In genomic region chr2:110308728-110309127, GRCh38 we compare ENCODE assay signal across 5 cellular contexts.
DNase-seq lines count a peak whose midpoint lies in the region; ATAC-seq, FAIRE-seq and TF ChIP-seq lines count a peak whose summit lies in the region.
"Not testable (repeated sequence)": the region's sequence is repeated elsewhere in the genome, so short reads cannot be mapped to it uniquely, and the experiment has no call there.

No MANE protein-coding gene starts in this region.

- FAIRE-seq in K562 (lab: Jason Lieb, UNC): peak; percentile 15
- FAIRE-seq in endothelial cell of umbilical vein (lab: Jason Lieb, UNC): peak; percentile 79
- FAIRE-seq in keratinocyte (lab: Jason Lieb, UNC): peak; percentile 26
- FAIRE-seq in urothelium cell line (lab: Jason Lieb, UNC): peak; percentile 9

- not testable (repeated sequence) for H3K9me1 ChIP-seq in K562 (ENCODE audit: control insufficient read depth, insufficient read depth, low read length); endothelial cell of umbilical vein (replicated peaks; ENCODE audit: control insufficient read depth, extremely low read depth, insufficient read depth, low read length); keratinocyte (ENCODE audit: control insufficient read depth, extremely low read depth, insufficient read depth, low read length)

- BruUV-seq in K562 (replicated peaks; lab: Mats Ljungman, UMichigan); endothelial cell of umbilical vein (replicated peaks; lab: Mats Ljungman, UMichigan): not testable (repeated sequence)

- TF ChIP-seq RAD21 in K562 (CRISPR knock-in tag; conservative IDR thresholded peaks at IDR 0.05 in 1 of 2, IDR thresholded peaks at IDR 0.05 in 1 of 2): not testable (repeated sequence)

- no CpG with 5 or more reads among the region's 3 CpGs for WGBS in K562 (ENCODE audit: insufficient coverage, low coverage, missing lambda C conversion rate)
- WGBS in heart right ventricle, 2 donors: 22 to 59% methylated on average over 2 of the region's 3 CpGs

- H2AFZ ChIP-seq in K562 (ENCODE audit: low read depth, low read length); endothelial cell of umbilical vein (ENCODE audit: low read depth, low read length); keratinocyte (ENCODE audit: control insufficient read depth, low read length): not testable (repeated sequence)

- TF ChIP-seq EP300 in K562 (IDR thresholded peaks at IDR 0.05; ENCODE audit: low read length): not testable (repeated sequence)

- not testable (repeated sequence) for H4K20me1 ChIP-seq in K562 (replicated peaks; ENCODE audit: control insufficient read depth, insufficient read depth, low read length); endothelial cell of umbilical vein (replicated peaks; ENCODE audit: control insufficient read depth, extremely low read depth, insufficient read depth, low read length); keratinocyte (ENCODE audit: control insufficient read depth, extremely low read depth, insufficient read depth, low read length)

- not testable (repeated sequence) for H3K4me1 ChIP-seq in K562 (replicated peaks in 1 of 2; ENCODE audit: control insufficient read depth in 2 of 2, insufficient read depth in 2 of 2, low read length in 2 of 2); endothelial cell of umbilical vein (ENCODE audit: control insufficient read depth, extremely low read depth, insufficient read depth, low read length); heart right ventricle; keratinocyte (ENCODE audit: control insufficient read depth, extremely low read depth, insufficient read depth, low read length)

- not testable (repeated sequence) for H3K9me3 ChIP-seq in K562 (replicated peaks; ENCODE audit: control insufficient read depth, insufficient read depth, low read depth, low read length); endothelial cell of umbilical vein (replicated peaks; ENCODE audit: control insufficient read depth, insufficient read depth, low read length); heart right ventricle; keratinocyte (ENCODE audit: control insufficient read depth, low read depth, low read length)

- H3K79me2 ChIP-seq in K562 (ENCODE audit: control insufficient read depth, insufficient read depth, low read length); endothelial cell of umbilical vein (ENCODE audit: control insufficient read depth, insufficient read depth, low read length); keratinocyte (ENCODE audit: control insufficient read depth, insufficient read depth, low read length): not testable (repeated sequence)

- not testable (repeated sequence) for TF ChIP-seq CTCF in K562 (IDR thresholded peaks at IDR 0.05 in 2 of 3, conservative IDR thresholded peaks at IDR 0.05 in 1 of 3; ENCODE audit: insufficient read depth in 2 of 3, low read depth in 1 of 3, low read length in 3 of 3); endothelial cell of umbilical vein (IDR thresholded peaks at IDR 0.05; ENCODE audit: extremely low read depth in 1 of 2, insufficient read depth in 1 of 2, low read depth in 1 of 2, low read length in 2 of 2); heart right ventricle (IDR thresholded peaks at IDR 0.05); keratinocyte (optimal IDR thresholded peaks at IDR 0.05 in 1 of 3, IDR thresholded peaks at IDR 0.05 in 1 of 3, conservative IDR thresholded peaks at IDR 0.05 in 1 of 3; ENCODE audit: extremely low read depth in 1 of 3, insufficient read depth in 2 of 3, low read length in 3 of 3)

- DNase-seq in K562 (ENCODE audit: extremely low read depth in 1 of 4, low spot score in 3 of 4); endothelial cell of umbilical vein (ENCODE audit: low read depth, low spot score); heart right ventricle; keratinocyte (ENCODE audit: low read depth, low spot score); urothelium cell line (ENCODE audit: low spot score): not testable (repeated sequence)

- in situ Hi-C loops in K562 (cut with MboI): not testable (repeated sequence)

- not testable (repeated sequence) for H3K27ac ChIP-seq in K562 (ENCODE audit: extremely low read depth, low read depth, low read length); endothelial cell of umbilical vein (ENCODE audit: insufficient read depth, low read depth, low read length); heart right ventricle; keratinocyte (ENCODE audit: control insufficient read depth, insufficient read depth, low read length)

- POLR2A ChIA-PET in K562 (lab: Yijun Ruan, JAX); endothelial cell of umbilical vein (lab: Charles Lee): not testable (repeated sequence)

- not testable (repeated sequence) for H3K9ac ChIP-seq in K562 (ENCODE audit: insufficient read depth in 1 of 2, low read depth in 2 of 2, low read length in 2 of 2); endothelial cell of umbilical vein (replicated peaks; ENCODE audit: extremely low read depth, insufficient read depth, low read length); keratinocyte (ENCODE audit: control insufficient read depth, extremely low read depth, insufficient read depth, low read length)

- not testable (repeated sequence) for H3K36me3 ChIP-seq in K562 (ENCODE audit: control insufficient read depth, insufficient read depth, low read length); endothelial cell of umbilical vein (ENCODE audit: control insufficient read depth in 2 of 2, extremely low read depth in 1 of 2, insufficient read depth in 2 of 2, low read length in 2 of 2); heart right ventricle; keratinocyte (ENCODE audit: control insufficient read depth in 2 of 2, extremely low read depth in 1 of 2, insufficient read depth in 2 of 2, low read length in 2 of 2)

- not testable (repeated sequence) for ATAC-seq in K562
- peak in 5 of 8 donors; percentile 17 to 78 (median 54) for ATAC-seq in heart right ventricle

- dilution Hi-C loops in endothelial cell of umbilical vein (cut with MboI; ENCODE audit: extremely low pct_ligation_motif_present, low sequenced_read_pairs); keratinocyte (cut with MboI; ENCODE audit: extremely low pct_ligation_motif_present, low sequenced_read_pairs): not testable (repeated sequence)

- not testable (repeated sequence) for TF ChIP-seq POLR2A in K562 (conservative IDR thresholded peaks at IDR 0.05); endothelial cell of umbilical vein (IDR thresholded peaks at IDR 0.05; ENCODE audit: low read depth, low read length)

- not testable (repeated sequence) for H3K4me3 ChIP-seq in K562; endothelial cell of umbilical vein (replicated peaks in 1 of 3; ENCODE audit: insufficient read depth in 1 of 3, low read depth in 1 of 3, low read length in 3 of 3); heart right ventricle; keratinocyte (ENCODE audit: control insufficient read depth in 2 of 3, extremely low read depth in 1 of 3, insufficient read depth in 2 of 3, low read depth in 1 of 3, low read length in 3 of 3)

- H3K4me2 ChIP-seq in K562 (ENCODE audit: insufficient read depth, low read length); endothelial cell of umbilical vein (ENCODE audit: insufficient read depth, low read length); keratinocyte (ENCODE audit: control insufficient read depth, extremely low read depth, insufficient read depth, low read depth, low read length): not testable (repeated sequence)

- intact Hi-C loops in K562 (cut with micrococcal nuclease); endothelial cell of umbilical vein (cut with micrococcal nuclease); heart right ventricle (cut with DNase I): not testable (repeated sequence)

- CTCF ChIA-PET in K562 (lab: Yijun Ruan, JAX; ENCODE audit: low intra/inter-chr PET ratio); endothelial cell of umbilical vein (lab: Charles Lee): not testable (repeated sequence)

- not testable (repeated sequence) for H3K27me3 ChIP-seq in K562 (ENCODE audit: control insufficient read depth in 2 of 2, insufficient read depth in 2 of 2, low read length in 2 of 2); endothelial cell of umbilical vein (ENCODE audit: control insufficient read depth in 2 of 2, insufficient read depth in 2 of 2, low read length in 2 of 2); heart right ventricle; keratinocyte (ENCODE audit: control insufficient read depth, extremely low read depth, insufficient read depth, low read length)
